Comparison of ENCODE assay signal across 18 cellular contexts in genomic region chr2:71892896-71893295, GRCh38.
DNase-seq lines count a peak whose midpoint lies in the region; ATAC-seq and TF ChIP-seq lines count a peak whose summit lies in the region.
"Had no signal": no experiment of that assay in that cellular context is flagged by ENCODE, and none has a peak within 500 bp of the region (broad histone marks: within the 10 kb centered on the region; RNA-seq: fewer than 3 reads in every experiment).

No MANE protein-coding gene starts in this region.

- H3K27ac Mint-ChIP-seq in type B pancreatic cell, result no peak overlapping the region
- no peak overlapping the region for H3K27ac Mint-ChIP-seq in stimulated activated memory B cell treated with anti-CD40 and anti-IgM and Interleukin-4, amounts not matched to agents 10 μg/mL and 1 μg/mL and 100 μg/mL, for 72 hours
- H3K27ac Mint-ChIP-seq: CD8-positive, alpha-beta T cell had no signal

- DNase-seq in Caki2 (ENCODE audit: low read depth) (peak; percentile 55), HT1080 (ENCODE audit: low read depth) (peak; percentile 54), esophagus muscularis mucosa (ENCODE audit: extremely low spot score) (peak; percentile 72), type B pancreatic cell (ENCODE audit: extremely low spot score, unreplicated experiment) (peak; percentile 22), SK-N-DZ (ENCODE audit: low spot score) (no peak), ascending aorta (ENCODE audit: low spot score in 2 of 2) (no peak)
- DNase-seq: EL, H9, IMR-90, Kasumi-1, NCI-H1105 treated with DMSO at 0.1 percent for 48 hours, NCI-H1694 treated with DMSO at 0.1 percent for 48 hours, NCI-H2107, NCI-H2227 treated with DMSO at 0.1 percent for 48 hours, NCI-H524 treated with DMSO at 0.1 percent for 48 hours, SHP77 treated with DMSO at 0.1 percent for 48 hours had no signal

- no peaks in the 10 kb centered on the region for H3K9me3 Mint-ChIP-seq in type B pancreatic cell
- H3K9me3 Mint-ChIP-seq in stimulated activated memory B cell treated with anti-CD40 and anti-IgM and Interleukin-4, amounts not matched to agents 10 μg/mL and 1 μg/mL and 100 μg/mL, for 72 hours, result no peaks in the 10 kb centered on the region
- H3K9me3 Mint-ChIP-seq: CD8-positive, alpha-beta T cell; H9 had no signal

- intact Hi-C loops in esophagus muscularis mucosa (cut with DNase I), result no loop called here
- intact Hi-C loops in ascending aorta (cut with DNase I), result no loop called here

- TF ChIP-seq EP300 in esophagus muscularis mucosa (IDR thresholded peaks at IDR 0.05), result no peak

- no peak for ATAC-seq in stimulated activated memory B cell treated with anti-CD40 and anti-IgM and Interleukin-4, amounts not matched to agents 10 μg/mL and 1 μg/mL and 100 μg/mL, for 72 hours
- ATAC-seq: CD8-positive, alpha-beta T cell had no signal

- H3K36me3 Mint-ChIP-seq in type B pancreatic cell, result no peaks in the 10 kb centered on the region
- no peaks in the 10 kb centered on the region for H3K36me3 Mint-ChIP-seq in stimulated activated memory B cell treated with anti-CD40 and anti-IgM and Interleukin-4, amounts not matched to agents 10 μg/mL and 1 μg/mL and 100 μg/mL, for 72 hours
- H3K36me3 Mint-ChIP-seq: CD8-positive, alpha-beta T cell had no signal

- TF ChIP-seq CTCF in esophagus muscularis mucosa (IDR thresholded peaks at IDR 0.05) (no peak), type B pancreatic cell (conservative IDR thresholded peaks at IDR 0.05) (no peak), ascending aorta (IDR thresholded peaks at IDR 0.05) (no peak)

- no peaks in the 10 kb centered on the region for H3K4me1 ChIP-seq in esophagus muscularis mucosa
- no peaks in the 10 kb centered on the region for H3K4me1 ChIP-seq in ascending aorta

- H3K27me3 ChIP-seq in esophagus muscularis mucosa (peaks cover 0 to 16% (median 0%) of the 10 kb centered on the region in 4 donors), ascending aorta (no peaks in the 10 kb centered on the region)

- no peak overlapping the region for H3K4me3 Mint-ChIP-seq in type B pancreatic cell
- no peak overlapping the region for H3K4me3 Mint-ChIP-seq in stimulated activated memory B cell treated with anti-CD40 and anti-IgM and Interleukin-4, amounts not matched to agents 10 μg/mL and 1 μg/mL and 100 μg/mL, for 72 hours
- H3K4me3 Mint-ChIP-seq: CD8-positive, alpha-beta T cell; H9 had no signal

- H3K4me3 ChIP-seq in esophagus muscularis mucosa (no peak overlapping the region), ascending aorta (no peak overlapping the region)

- H3K4me1 Mint-ChIP-seq in type B pancreatic cell (ENCODE audit: unreplicated experiment), result peaks cover 15% of the 10 kb centered on the region
- no peaks in the 10 kb centered on the region for H3K4me1 Mint-ChIP-seq in stimulated activated memory B cell treated with anti-CD40 and anti-IgM and Interleukin-4, amounts not matched to agents 10 μg/mL and 1 μg/mL and 100 μg/mL, for 72 hours
- H3K4me1 Mint-ChIP-seq: H9 had no signal

- no peak overlapping the region for H3K27ac ChIP-seq in esophagus muscularis mucosa (replicated peaks in 1 of 4)
- no peak overlapping the region for H3K27ac ChIP-seq in ascending aorta

- no peaks in the 10 kb centered on the region for H3K9me3 ChIP-seq in esophagus muscularis mucosa
- no peaks in the 10 kb centered on the region for H3K9me3 ChIP-seq in ascending aorta

- TF ChIP-seq POLR2A in esophagus muscularis mucosa (IDR thresholded peaks at IDR 0.05; ENCODE audit: low read depth), result no peak

- WGBS in esophagus muscularis mucosa, result 88% methylated on average over 6 of the region's 6 CpGs

- H3K36me3 ChIP-seq in esophagus muscularis mucosa, result no peaks in the 10 kb centered on the region
- H3K36me3 ChIP-seq in ascending aorta, result no peaks in the 10 kb centered on the region

- H3K27me3 Mint-ChIP-seq in type B pancreatic cell, result peaks cover 4% of the 10 kb centered on the region
- peaks cover 7% of the 10 kb centered on the region for H3K27me3 Mint-ChIP-seq in stimulated activated memory B cell treated with anti-CD40 and anti-IgM and Interleukin-4, amounts not matched to agents 10 μg/mL and 1 μg/mL and 100 μg/mL, for 72 hours

- in situ Hi-C loops in Caki2 (cut with HindIII; ENCODE audit: low pct_unique_long_range_greater_than_20kb, low sequenced_read_pairs), result no loop called here

Comparison
In these comparisons a context has a peak if more than half of its experiments do, and no peak if none do; other contexts are left out.
1. DNase-seq: peak in Caki2 (single experiment), HT1080 (single experiment), esophagus muscularis mucosa (single experiment) and type B pancreatic cell (single experiment); none in SK-N-DZ (single experiment) and ascending aorta (0 of 2).